In genomic region chr16:85124636-85125346, GRCh38 we compare ENCODE assay signal across 12 cellular contexts. TPM values are rescaled to one million over a fixed set of nuclear protein-coding genes. Genes with fewer than 3 reads are reported as not detected.
A peak's percentile ranks its signal among the peaks of the same experiment; 100 is the strongest.
DNase-seq lines count a peak whose midpoint lies in the region; ATAC-seq, FAIRE-seq and TF ChIP-seq lines count a peak whose summit lies in the region.
"Had no signal": no experiment of that assay in that cellular context is flagged by ENCODE, and none has a peak within 500 bp of the region (broad histone marks: within the 10 kb centered on the region; RNA-seq: fewer than 3 reads in every experiment).

No MANE protein-coding gene starts in this region.

- TF ChIP-seq POLR2A in A549 (IDR thresholded peaks at IDR 0.05; ENCODE audit: low read length) (no peak), prostate gland (IDR thresholded peaks at IDR 0.05) (no peak)

- H3K36me3 Mint-ChIP-seq in chondrocyte (ENCODE audit: low read depth) = no peaks in the 10 kb centered on the region
- no peaks in the 10 kb centered on the region for H3K36me3 Mint-ChIP-seq in activated naive CD4-positive, alpha-beta T cell treated with anti-CD3 and anti-CD28 coated beads for 36 hours (ENCODE audit: low read depth)
- H3K36me3 Mint-ChIP-seq: naive thymus-derived CD4-positive, alpha-beta T cell had no signal

- peak overlapping the region; percentile 0 for H2BK120ac ChIP-seq in trophoblast cell (ENCODE audit: insufficient read depth, low read length, poor library complexity)

- no peaks in the 10 kb centered on the region for H3K79me2 ChIP-seq in trophoblast cell (ENCODE audit: control insufficient read depth, insufficient read depth, low read length, poor library complexity)

- H3K27me3 ChIP-seq in trophoblast cell (ENCODE audit: insufficient read depth, low read length) = no peaks in the 10 kb centered on the region
- no peaks in the 10 kb centered on the region for H3K27me3 ChIP-seq in prostate gland (replicated peaks; ENCODE audit: insufficient read depth)
- H3K27me3 ChIP-seq: body of pancreas had no signal

- CTCF ChIA-PET in A549 (lab: Yijun Ruan, JAX) = interaction anchor here (1.4 to 8.8 kb wide), 2 partner anchors 10 kb away, joined by 7 to 59 read pairs; no protein-coding TSS in a partner anchor
- CTCF ChIA-PET in activated naive CD4-positive, alpha-beta T cell treated with anti-CD3 and anti-CD28 coated beads for 36 hours (lab: Charles Lee) = interaction anchor here (0.6 to 4.7 kb wide), 2 partner anchors 11 to 154 kb away, joined by 3 to 22 read pairs; no protein-coding TSS in a partner anchor

- no peak overlapping the region for H4K12ac ChIP-seq in trophoblast cell (ENCODE audit: low read depth, low read length)

- no peak overlapping the region for H2BK5ac ChIP-seq in trophoblast cell (ENCODE audit: low read depth, low read length, poor library complexity)

- FAIRE-seq in A549 (lab: Jason Lieb, UNC) = no peak

- H3K4me3 Mint-ChIP-seq in chondrocyte (ENCODE audit: unreplicated experiment) = no peak overlapping the region
- no peak overlapping the region for H3K4me3 Mint-ChIP-seq in activated naive CD4-positive, alpha-beta T cell treated with anti-CD3 and anti-CD28 coated beads for 36 hours
- H3K4me3 Mint-ChIP-seq: naive thymus-derived CD4-positive, alpha-beta T cell had no signal

- POLR2A ChIA-PET in A549 (lab: Yijun Ruan, JAX) = no interaction called here

- H3K9me3 Mint-ChIP-seq in chondrocyte (ENCODE audit: low read depth) = no peaks in the 10 kb centered on the region
- H3K9me3 Mint-ChIP-seq in activated naive CD4-positive, alpha-beta T cell treated with anti-CD3 and anti-CD28 coated beads for 36 hours = no peaks in the 10 kb centered on the region
- H3K9me3 Mint-ChIP-seq: naive thymus-derived CD4-positive, alpha-beta T cell had no signal

- DNase-seq in A549 (ENCODE audit: low read depth in 1 of 2, low spot score in 1 of 2) = no peak
- DNase-seq in M059J (ENCODE audit: low read depth) = peak; percentile 37
- DNase-seq in chondrocyte (ENCODE audit: low spot score) = no peak
- peak; percentile 55 to 67 for DNase-seq in trophoblast cell
- DNase-seq in activated naive CD4-positive, alpha-beta T cell treated with anti-CD3 and anti-CD28 coated beads for 36 hours = no peak
- DNase-seq in RKO (ENCODE audit: low spot score) = no peak
- no peak for DNase-seq in activated CD4-positive, CD25-positive, alpha-beta regulatory T cell (lab: John Stamatoyannopoulos, UW)
- no peak for DNase-seq in prostate gland (ENCODE audit: low spot score)
- DNase-seq: kidney glomerular epithelial cell; naive thymus-derived CD4-positive, alpha-beta T cell had no signal

- H3K79me1 ChIP-seq in trophoblast cell (ENCODE audit: low read length) = peaks cover 9% of the 10 kb centered on the region

- H3K4me3 ChIP-seq in A549 = no peak overlapping the region
- H3K4me3 ChIP-seq in trophoblast cell (ENCODE audit: low read depth, low read length) = no peak overlapping the region
- H3K4me3 ChIP-seq in prostate gland = no peak overlapping the region
- H3K4me3 ChIP-seq: body of pancreas had no signal

- no peak for TF ChIP-seq CTCF in A549 (IDR thresholded peaks at IDR 0.05)
- no peak for TF ChIP-seq CTCF in chondrocyte (IDR thresholded peaks at IDR 0.05)
- no peak for TF ChIP-seq CTCF in prostate gland (IDR thresholded peaks at IDR 0.05)

- no peak for ATAC-seq in A549
- ATAC-seq: naive thymus-derived CD4-positive, alpha-beta T cell had no signal

- no peak overlapping the region for H3K18ac ChIP-seq in trophoblast cell (ENCODE audit: low read length)

- H3K27me3 Mint-ChIP-seq in chondrocyte (ENCODE audit: low read depth) = no peaks in the 10 kb centered on the region
- no peaks in the 10 kb centered on the region for H3K27me3 Mint-ChIP-seq in activated naive CD4-positive, alpha-beta T cell treated with anti-CD3 and anti-CD28 coated beads for 36 hours (ENCODE audit: low read depth)
- H3K27me3 Mint-ChIP-seq: naive thymus-derived CD4-positive, alpha-beta T cell had no signal

- peaks cover 30% of the 10 kb centered on the region for H3K4me1 Mint-ChIP-seq in chondrocyte (ENCODE audit: low read depth)
- peaks cover 14% of the 10 kb centered on the region for H3K4me1 Mint-ChIP-seq in activated naive CD4-positive, alpha-beta T cell treated with anti-CD3 and anti-CD28 coated beads for 36 hours (ENCODE audit: low read depth)

- no peak overlapping the region for H3K4ac ChIP-seq in trophoblast cell (ENCODE audit: low read depth, low read length)

- H3K27ac ChIP-seq in A549 (peak overlapping the region in 1 of 2 experiments; percentile 80; a peak in 3 of 6 replicates), trophoblast cell (ENCODE audit: low read depth, low read length) (no peak overlapping the region), prostate gland (peak overlapping the region in 1 of 2 donors; percentile 57)

- 0 out of 3 replicates have a peak, but pooled peaks cover 3% of the 10 kb centered on the region for H3K4me1 ChIP-seq in A549
- H3K4me1 ChIP-seq in trophoblast cell (ENCODE audit: control insufficient read depth in 1 of 2, insufficient read depth in 2 of 2, low read length in 2 of 2) = peaks cover 16 to 21% of the 10 kb centered on the region in 2 experiments
- H3K4me1 ChIP-seq in prostate gland (replicated peaks) = no peaks in the 10 kb centered on the region

- intact Hi-C loops in activated naive CD4-positive, alpha-beta T cell treated with anti-CD3 and anti-CD28 coated beads for 36 hours (cut with micrococcal nuclease) = no loop called here
- intact Hi-C loops in prostate gland (cut with DNase I) = loop anchor here (5.0 kb wide), 1 partner anchor 48 kb away; no protein-coding TSS in a partner anchor

- no peak overlapping the region for H3K9ac ChIP-seq in trophoblast cell (ENCODE audit: low read length)

- no peak overlapping the region for H3K4me2 ChIP-seq in A549
- no peak overlapping the region for H3K4me2 ChIP-seq in trophoblast cell (ENCODE audit: low read length)

- 80% methylated on average over 9 of the region's 11 CpGs for WGBS in A549 (ENCODE audit: missing lambda C conversion rate)
- WGBS in trophoblast cell (ENCODE audit: extremely low coverage, insufficient coverage, insufficient read length) = no CpG with 5 or more reads among the region's 11 CpGs
- WGBS in prostate gland = 86% methylated on average over 11 of the region's 11 CpGs

- H3K36me3 ChIP-seq in trophoblast cell (ENCODE audit: control insufficient read depth in 1 of 2, insufficient read depth in 2 of 2, low read length in 2 of 2) (no peaks in the 10 kb centered on the region), prostate gland (no peaks in the 10 kb centered on the region)

- H3K9me3 ChIP-seq in A549 (peaks cover 3% of the 10 kb centered on the region; the same call in 2 of the 3 replicates), trophoblast cell (ENCODE audit: insufficient read depth, low read depth, low read length) (no peaks in the 10 kb centered on the region), prostate gland (no peaks in the 10 kb centered on the region)
- H3K9me3 ChIP-seq: body of pancreas had no signal

- no peak overlapping the region for H3K14ac ChIP-seq in trophoblast cell (ENCODE audit: low read length)

- H2AFZ ChIP-seq in trophoblast cell (ENCODE audit: insufficient read depth, low read length, poor library complexity) = no peak overlapping the region

- no peak for TF ChIP-seq RAD21 in A549 (conservative IDR thresholded peaks at IDR 0.05 in 1 of 2, IDR thresholded peaks at IDR 0.05 in 1 of 2)

- H3K27ac Mint-ChIP-seq in chondrocyte (ENCODE audit: unreplicated experiment) = peak overlapping the region; percentile 75
- H3K27ac Mint-ChIP-seq in activated naive CD4-positive, alpha-beta T cell treated with anti-CD3 and anti-CD28 coated beads for 36 hours = no peak overlapping the region
- H3K27ac Mint-ChIP-seq: naive thymus-derived CD4-positive, alpha-beta T cell had no signal

- H4K91ac ChIP-seq in trophoblast cell (ENCODE audit: low read depth, low read length) = peak overlapping the region; percentile 68

- no peak overlapping the region for H3K23ac ChIP-seq in trophoblast cell (ENCODE audit: low read length)

- no peak overlapping the region for H2AK5ac ChIP-seq in trophoblast cell (ENCODE audit: low read length)

- TF ChIP-seq EP300 in A549 (IDR thresholded peaks at IDR 0.05) = no peak

- H2BK12ac ChIP-seq in trophoblast cell (ENCODE audit: low read length) = no peak overlapping the region

- no peak overlapping the region for H4K8ac ChIP-seq in trophoblast cell (ENCODE audit: low read depth, low read length)

TF ChIP-seq in A549, 52 proteins besides CTCF, POLR2A, EP300 and RAD21:
- peak; percentile 96 for TF ChIP-seq MAFK (IDR thresholded peaks at IDR 0.05; ENCODE audit: partially characterized antibody)
- peak; percentile 95 for TF ChIP-seq NFE2L2 (conservative IDR thresholded peaks at IDR 0.05; ENCODE audit: low read length)
- TF ChIP-seq EHF (CRISPR knock-in tag; IDR thresholded peaks at IDR 0.05) = no peak

RNA-seq across cellular contexts. Expression of gene CIBAR2, which starts 12.5 kb away (rescaled TPM):
- polyA plus RNA-seq in A549 (2011; rRNA removed) (0.15 TPM in 1 of 2 replicates, not detected in the other), A549 (2017; fragmentation: RNase III; extraction: RNeasy Plus Mini Kit Qiagen cat#74134 plus additional on column Dnase treatment) (0.04 TPM in 1 of 3 replicates, not detected in the others)
- polyA plus RNA-seq in A549 (2012; cell fraction: cytosol; rRNA removed) = 0.05 TPM in 1 of 2 replicates, not detected in the other
- 0.11 TPM in 1 of 2 replicates, not detected in the other for polyA plus RNA-seq in A549 (2012; cell fraction: nucleus; rRNA removed)
- not detected in 2 replicates for polyA minus RNA-seq in A549 (2011; rRNA and poly(A)+ RNA removed)
- total RNA-seq in M059J (2014; rRNA removed; shearing (Covaris generic)) = not detected in 2 replicates
- total RNA-seq in chondrocyte (not detected in 3 replicates), prostate gland (not detected)
- 0.03 TPM in 1 of 2 replicates, not detected in the other for polyA plus RNA-seq in trophoblast cell (2013)
- not detected for total RNA-seq in activated naive CD4-positive, alpha-beta T cell treated with anti-CD3 and anti-CD28 coated beads for 36 hours
- total RNA-seq: body of pancreas; naive thymus-derived CD4-positive, alpha-beta T cell; subcutaneous adipose tissue had no signal
- polyA plus RNA-seq: naive thymus-derived CD4-positive, alpha-beta T cell had no signal

Comparison
In these comparisons a context has a peak if more than half of its experiments do, and no peak if none do; other contexts are left out.
1. DNase-seq: peak in M059J (single experiment) and trophoblast cell (2 of 2); none in A549 (0 of 2), chondrocyte (single experiment), activated naive CD4-positive, alpha-beta T cell treated with anti-CD3 and anti-CD28 coated beads for 36 hours (single experiment), RKO (single experiment), activated CD4-positive, CD25-positive, alpha-beta regulatory T cell (0 of 4) and prostate gland (single experiment).